In genomic region chr15:48418343-48418742, GRCh38 we compare ENCODE assay signal across 18 cellular contexts.
DNase-seq lines count a peak whose midpoint lies in the region; ATAC-seq and TF ChIP-seq lines count a peak whose summit lies in the region.
"Had no signal": no experiment of that assay in that cellular context is flagged by ENCODE, and none has a peak within 500 bp of the region (broad histone marks: within the 10 kb centered on the region; RNA-seq: fewer than 3 reads in every experiment).

No MANE protein-coding gene starts in this region.

- H3K79me2 ChIP-seq in GM23248 (ENCODE audit: insufficient read depth), result peaks cover 40% of the 10 kb centered on the region

- peaks cover 81% of the 10 kb centered on the region for H3K36me3 Mint-ChIP-seq in osteocyte (ENCODE audit: unreplicated experiment)
- H3K36me3 Mint-ChIP-seq in activated CD4-positive, alpha-beta memory T cell treated with anti-CD3 and anti-CD28 coated beads, Interleukin-2, amount 10 ng/mL, durations not matched to agents 7 days and 5 days (ENCODE audit: low read depth), result no peaks in the 10 kb centered on the region
- H3K36me3 Mint-ChIP-seq: CD4-positive, CD25-positive, alpha-beta regulatory T cell; CD8-positive, alpha-beta memory T cell had no signal

- TF ChIP-seq CTCF in right lobe of liver (IDR thresholded peaks at IDR 0.05) (no peak), osteocyte (IDR thresholded peaks at IDR 0.05) (no peak)

- no peak overlapping the region for H3K4me3 Mint-ChIP-seq in osteocyte (ENCODE audit: unreplicated experiment)
- no peak overlapping the region for H3K4me3 Mint-ChIP-seq in activated CD4-positive, alpha-beta memory T cell treated with anti-CD3 and anti-CD28 coated beads, Interleukin-2, amount 10 ng/mL, durations not matched to agents 7 days and 5 days
- H3K4me3 Mint-ChIP-seq: CD4-positive, CD25-positive, alpha-beta regulatory T cell; CD8-positive, alpha-beta memory T cell; H9 had no signal

- H3K4me1 Mint-ChIP-seq in osteocyte (ENCODE audit: unreplicated experiment), result peaks cover 49% of the 10 kb centered on the region
- H3K4me1 Mint-ChIP-seq in activated CD4-positive, alpha-beta memory T cell treated with anti-CD3 and anti-CD28 coated beads, Interleukin-2, amount 10 ng/mL, durations not matched to agents 7 days and 5 days, result no peaks in the 10 kb centered on the region
- H3K4me1 Mint-ChIP-seq: CD4-positive, CD25-positive, alpha-beta regulatory T cell; CD8-positive, alpha-beta memory T cell had no signal

- H3K9ac ChIP-seq in GM23248 (peak overlapping the region; percentile 4; the same call in 1 of the 2 replicates), adipocyte (ENCODE audit: low read length) (peak overlapping the region; percentile 5)

- in situ Hi-C loops in GM23248 (cut with MboI), result no loop called here

- peaks cover 98% of the 10 kb centered on the region for H3F3A ChIP-seq in GM23248 (ENCODE audit: insufficient read depth)

- intact Hi-C loops in right lobe of liver (cut with DNase I), result no loop called here

- H3K27me3 Mint-ChIP-seq in osteocyte (ENCODE audit: unreplicated experiment), result no peaks in the 10 kb centered on the region
- no peaks in the 10 kb centered on the region for H3K27me3 Mint-ChIP-seq in activated CD4-positive, alpha-beta memory T cell treated with anti-CD3 and anti-CD28 coated beads, Interleukin-2, amount 10 ng/mL, durations not matched to agents 7 days and 5 days

- H3K36me3 ChIP-seq in GM23248 (ENCODE audit: low read depth) (peaks cover 85% of the 10 kb centered on the region), adipocyte (ENCODE audit: control insufficient read depth, insufficient read depth, low read length, severe bottlenecking) (peaks cover 80% of the 10 kb centered on the region), right lobe of liver (no peaks in the 10 kb centered on the region)
- H3K36me3 ChIP-seq: BE2C had no signal

- peak; percentile 53 to 76 (median 62) for ATAC-seq in right lobe of liver
- ATAC-seq: GM12878 had no signal

- no peak overlapping the region for H3K4me3 ChIP-seq in GM23248
- H3K4me3 ChIP-seq in adipocyte (ENCODE audit: low read length), result no peak overlapping the region
- no peak overlapping the region for H3K4me3 ChIP-seq in right lobe of liver
- H3K4me3 ChIP-seq: GM12878 had no signal

- H3K27me3 ChIP-seq in GM23248 (replicated peaks; ENCODE audit: insufficient read depth), result no peaks in the 10 kb centered on the region
- no peaks in the 10 kb centered on the region for H3K27me3 ChIP-seq in adipocyte (replicated peaks; ENCODE audit: control insufficient read depth, insufficient read depth, low read length)
- no peaks in the 10 kb centered on the region for H3K27me3 ChIP-seq in right lobe of liver
- H3K27me3 ChIP-seq: BE2C had no signal

- no peaks in the 10 kb centered on the region for H3K9me2 ChIP-seq in GM23248 (ENCODE audit: insufficient read depth)

- no peak for DNase-seq in GM23248
- no peak for DNase-seq in adipocyte (ENCODE audit: low read depth)
- DNase-seq in right lobe of liver, result no peak
- DNase-seq in osteocyte (ENCODE audit: extremely low spot score, unreplicated experiment), result no peak
- no peak for DNase-seq in OCI-M1 (lab: John Stamatoyannopoulos, UW)
- no peak for DNase-seq in NCI-H226
- DNase-seq in activated CD4-positive, alpha-beta memory T cell treated with anti-CD3 and anti-CD28 coated beads, Interleukin-2, amount 10 ng/mL, durations not matched to agents 7 days and 5 days, result no peak
- DNase-seq: BE2C; C1 segment of cervical spinal cord; CD4-positive, CD25-positive, alpha-beta regulatory T cell; CD8-positive, alpha-beta memory T cell; COR-L47; DMS 273 treated with DMSO at 0.1 percent for 48 hours; DMS53; DND-41; EL; H9 had no signal

- peak overlapping the region; percentile 56 for H3K27ac Mint-ChIP-seq in osteocyte (ENCODE audit: unreplicated experiment)
- no peak overlapping the region for H3K27ac Mint-ChIP-seq in activated CD4-positive, alpha-beta memory T cell treated with anti-CD3 and anti-CD28 coated beads, Interleukin-2, amount 10 ng/mL, durations not matched to agents 7 days and 5 days
- H3K27ac Mint-ChIP-seq: CD4-positive, CD25-positive, alpha-beta regulatory T cell; H9 had no signal

- H4K20me1 ChIP-seq in GM23248 (ENCODE audit: insufficient read depth), result no peaks in the 10 kb centered on the region

- peaks cover 44% of the 10 kb centered on the region for H3K4me1 ChIP-seq in GM23248 (ENCODE audit: insufficient read depth)
- H3K4me1 ChIP-seq in adipocyte (ENCODE audit: control insufficient read depth, insufficient read depth, low read length), result peaks cover 40% of the 10 kb centered on the region
- peaks cover 0 to 31% (median 6%) of the 10 kb centered on the region in 4 donors for H3K4me1 ChIP-seq in right lobe of liver
- H3K4me1 ChIP-seq: BE2C had no signal

- WGBS in GM23248 (ENCODE audit: low coverage in 1 of 2, low lambda C conversion rate in 2 of 2, missing lambda C conversion rate in 2 of 2), 2 experiments, result 88 to 95% methylated on average over 3 of the region's 3 CpGs
- WGBS in right lobe of liver (ENCODE audit: insufficient coverage, low coverage, low lambda C conversion rate, missing lambda C conversion rate), result 14% methylated on average over 3 of the region's 3 CpGs

- H3K27ac ChIP-seq in GM23248, result peak overlapping the region; percentile 82
- H3K27ac ChIP-seq in right lobe of liver, result no peak overlapping the region

- H2AFZ ChIP-seq in GM23248, result no peak overlapping the region

- CTCF ChIA-PET in activated CD4-positive, alpha-beta memory T cell treated with anti-CD3 and anti-CD28 coated beads, Interleukin-2, amount 10 ng/mL, durations not matched to agents 7 days and 5 days (lab: Charles Lee), result no interaction called here

- no peak for TF ChIP-seq POLR2A in right lobe of liver (IDR thresholded peaks at IDR 0.05)

- H3K9me3 Mint-ChIP-seq in osteocyte (ENCODE audit: unreplicated experiment), result no peaks in the 10 kb centered on the region
- no peaks in the 10 kb centered on the region for H3K9me3 Mint-ChIP-seq in activated CD4-positive, alpha-beta memory T cell treated with anti-CD3 and anti-CD28 coated beads, Interleukin-2, amount 10 ng/mL, durations not matched to agents 7 days and 5 days
- H3K9me3 Mint-ChIP-seq: CD8-positive, alpha-beta memory T cell; H9 had no signal

- H3K9me3 ChIP-seq in GM23248 (ENCODE audit: low read depth), result no peaks in the 10 kb centered on the region
- H3K9me3 ChIP-seq in adipocyte (ENCODE audit: control insufficient read depth, low read length), result no peaks in the 10 kb centered on the region
- H3K9me3 ChIP-seq in right lobe of liver, result no peaks in the 10 kb centered on the region
- H3K9me3 ChIP-seq: BE2C had no signal

- H3K4me2 ChIP-seq in GM23248 (ENCODE audit: unreplicated experiment), result no peak overlapping the region

- POLR2A ChIA-PET in activated CD4-positive, alpha-beta memory T cell treated with anti-CD3 and anti-CD28 coated beads, Interleukin-2, amount 10 ng/mL, durations not matched to agents 7 days and 5 days (lab: Charles Lee), result no interaction called here
